Comparison of ENCODE assay signal across 1 cellular context in the genomic region with DNA sequence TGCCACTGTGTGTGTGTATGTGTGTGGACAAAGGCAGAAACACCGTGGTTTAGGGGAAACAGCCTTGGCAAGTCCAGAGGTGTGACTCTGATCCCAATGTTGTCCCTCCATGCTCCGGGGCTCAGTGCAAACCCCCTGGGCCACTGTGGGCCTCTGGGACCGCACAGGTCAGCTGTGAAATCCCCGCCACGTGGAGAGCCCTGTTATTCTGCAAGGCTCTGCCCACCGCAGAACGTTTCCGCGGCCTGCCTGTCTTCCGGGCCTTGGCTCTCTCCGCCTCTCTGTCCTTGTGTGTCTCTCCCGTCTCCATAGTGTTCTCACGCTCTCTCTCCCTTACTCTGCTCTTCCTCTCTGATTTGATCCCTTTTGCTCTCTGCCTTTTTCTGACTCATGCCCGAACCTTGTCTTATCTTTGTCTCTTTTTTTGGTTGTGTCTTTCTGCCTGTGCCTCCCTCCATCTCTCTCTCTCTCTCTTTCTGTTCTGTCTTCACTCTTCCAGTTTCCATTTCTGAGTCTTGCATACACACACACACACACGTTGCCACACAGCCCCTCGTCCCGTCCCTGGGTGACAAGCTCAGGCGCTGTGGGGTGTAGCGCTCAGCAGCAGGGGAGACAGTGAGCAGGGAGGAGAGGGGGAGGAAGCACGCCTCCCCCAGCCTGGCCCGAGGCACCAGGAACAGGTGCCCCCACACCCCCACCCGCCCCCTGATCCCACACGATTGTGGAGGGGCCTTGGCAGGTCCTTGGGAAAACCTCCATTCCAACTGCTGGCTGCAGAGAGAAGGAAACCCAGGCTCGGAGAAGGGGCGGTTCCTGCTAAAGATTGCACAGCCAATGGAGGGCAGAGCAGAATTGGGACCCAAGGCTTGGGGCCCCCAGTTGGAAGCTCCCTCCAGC.
A peak's percentile ranks its signal among the peaks of the same experiment; 100 is the strongest.
TF ChIP-seq lines count a peak whose summit lies in the region.

No MANE protein-coding gene starts in this region.

TF ChIP-seq in endothelial cell of umbilical vein, 7 proteins besides CTCF, POLR2A, EP300 and RAD21:
- TF ChIP-seq MAX (IDR thresholded peaks at IDR 0.05; ENCODE audit: insufficient read depth, insufficient read length) (no peak), MYC (IDR thresholded peaks at IDR 0.05; ENCODE audit: low read depth, low read length) (no peak), EZH2 (IDR thresholded peaks at IDR 0.05; ENCODE audit: borderline replicate concordance, low read depth, low read length, severe bottlenecking) (peak; percentile 10), JUN (IDR thresholded peaks at IDR 0.05; ENCODE audit: borderline replicate concordance, insufficient read depth, insufficient read length, low read depth) (no peak), FOS (IDR thresholded peaks at IDR 0.05; ENCODE audit: borderline replicate concordance, insufficient read depth, low read length) (no peak), POLR2AphosphoS5 (IDR thresholded peaks at IDR 0.05; ENCODE audit: insufficient read depth, low read depth, low read length) (no peak), GATA2 (IDR thresholded peaks at IDR 0.05; ENCODE audit: insufficient read depth, insufficient read length, low read depth, low read length) (no peak)
